In genomic region chr3:105700575-105700974, GRCh38 we compare ENCODE assay signal across 19 cellular contexts.
DNase-seq lines count a peak whose midpoint lies in the region; ATAC-seq and TF ChIP-seq lines count a peak whose summit lies in the region.
"Had no signal": no experiment of that assay in that cellular context is flagged by ENCODE, and none has a peak within 500 bp of the region (broad histone marks: within the 10 kb centered on the region; RNA-seq: fewer than 3 reads in every experiment).

No MANE protein-coding gene starts in this region.

- H3K36me3 Mint-ChIP-seq in activated CD8-positive, alpha-beta memory T cell treated with anti-CD3 and anti-CD28 coated beads, Interleukin-2, amount 10 ng/mL, durations not matched to agents 7 days and 5 days: peaks cover 63% of the 10 kb centered on the region
- peaks cover 7 to 69% of the 10 kb centered on the region in 2 donors for H3K36me3 Mint-ChIP-seq in activated naive CD4-positive, alpha-beta T cell treated with anti-CD3 and anti-CD28 coated beads, Interleukin-2, amount 50 U/mL, for 72 hours

- ATAC-seq in activated CD8-positive, alpha-beta memory T cell treated with anti-CD3 and anti-CD28 coated beads, Interleukin-2, amount 10 ng/mL, durations not matched to agents 7 days and 5 days: peak; percentile 76
- ATAC-seq in PC-3 (peak; percentile 82), HG03025 (IDR thresholded peaks at IDR 0.05; ENCODE audit: low FRiP score, unreplicated experiment) (no peak), GM21576 (IDR thresholded peaks at IDR 0.05; ENCODE audit: unreplicated experiment) (no peak)
- peak; percentile 99 to 100 for ATAC-seq in activated naive CD4-positive, alpha-beta T cell treated with anti-CD3 and anti-CD28 coated beads, Interleukin-2, amount 50 U/mL, for 72 hours
- ATAC-seq: GM12878, HepG2, psoas muscle, WTC11 had no signal

- H3K9me3 ChIP-seq in PC-3 (ENCODE audit: low read length): no peaks in the 10 kb centered on the region
- H3K9me3 ChIP-seq: esophagus muscularis mucosa, psoas muscle had no signal

- peaks cover 21% of the 10 kb centered on the region for H3K4me1 Mint-ChIP-seq in activated CD8-positive, alpha-beta memory T cell treated with anti-CD3 and anti-CD28 coated beads, Interleukin-2, amount 10 ng/mL, durations not matched to agents 7 days and 5 days

- no peak overlapping the region for H3K4me2 ChIP-seq in PC-3 (ENCODE audit: low read length)

- intact Hi-C loops in PC-3 (cut with micrococcal nuclease): no loop called here

- POLR2A ChIA-PET in PC-3 (lab: Charles Lee; ENCODE audit: unreplicated experiment): no interaction called here

- H3K27ac Mint-ChIP-seq in activated CD8-positive, alpha-beta memory T cell treated with anti-CD3 and anti-CD28 coated beads, Interleukin-2, amount 10 ng/mL, durations not matched to agents 7 days and 5 days: peak overlapping the region; percentile 65
- H3K27ac Mint-ChIP-seq in activated naive CD4-positive, alpha-beta T cell treated with anti-CD3 and anti-CD28 coated beads, Interleukin-2, amount 50 U/mL, for 72 hours: peak overlapping the region in 1 of 2 donors; percentile 69

- CTCF ChIA-PET in activated CD8-positive, alpha-beta memory T cell treated with anti-CD3 and anti-CD28 coated beads, Interleukin-2, amount 10 ng/mL, durations not matched to agents 7 days and 5 days (lab: Charles Lee): interaction anchor here (0.6 kb wide), 1 partner anchor 40 kb away, joined by 3 read pairs; no protein-coding TSS in a partner anchor
- CTCF ChIA-PET in PC-3 (lab: Charles Lee): interaction anchor here (0.7 kb wide), 1 partner anchor 145 kb away, joined by 5 read pairs; no protein-coding TSS in a partner anchor

- no peaks in the 10 kb centered on the region; the same call in 1 of the 2 replicates for H3K4me1 ChIP-seq in PC-3 (ENCODE audit: insufficient read depth, low read length)
- H3K4me1 ChIP-seq: esophagus muscularis mucosa, psoas muscle had no signal

- TF ChIP-seq CTCF in PC-3 (conservative IDR thresholded peaks at IDR 0.05; ENCODE audit: low read depth, low read length): no peak

- H3K27ac ChIP-seq in PC-3 (ENCODE audit: low read length): no peak overlapping the region
- H3K27ac ChIP-seq: C4-2B, esophagus muscularis mucosa, psoas muscle had no signal

- no peaks in the 10 kb centered on the region for H3K9me2 ChIP-seq in PC-3 (replicated peaks; ENCODE audit: low read length)

- no peak overlapping the region for H2AFZ ChIP-seq in PC-3 (ENCODE audit: low read length)

- H3K4me3 Mint-ChIP-seq in activated CD8-positive, alpha-beta memory T cell treated with anti-CD3 and anti-CD28 coated beads, Interleukin-2, amount 10 ng/mL, durations not matched to agents 7 days and 5 days: no peak overlapping the region
- H3K4me3 Mint-ChIP-seq: WTC11 had no signal

- no peak overlapping the region for H3K4me3 ChIP-seq in PC-3 (ENCODE audit: low read length)
- H3K4me3 ChIP-seq: esophagus muscularis mucosa, GM12878, psoas muscle had no signal

- 0 out of 2 replicates have a peak, but pooled peaks cover 4% of the 10 kb centered on the region for H3K36me3 ChIP-seq in PC-3 (ENCODE audit: low read depth, low read length)

- no peaks in the 10 kb centered on the region for H3K79me2 ChIP-seq in PC-3 (ENCODE audit: low read length)

- H4K20me1 ChIP-seq in PC-3 (ENCODE audit: low read length): no peaks in the 10 kb centered on the region

- no peaks in the 10 kb centered on the region for H3K9me3 Mint-ChIP-seq in activated CD8-positive, alpha-beta memory T cell treated with anti-CD3 and anti-CD28 coated beads, Interleukin-2, amount 10 ng/mL, durations not matched to agents 7 days and 5 days (ENCODE audit: low read depth)
- H3K9me3 Mint-ChIP-seq in activated naive CD4-positive, alpha-beta T cell treated with anti-CD3 and anti-CD28 coated beads, Interleukin-2, amount 50 U/mL, for 72 hours: no peaks in the 10 kb centered on the region
- H3K9me3 Mint-ChIP-seq: WTC11 had no signal

- no peak overlapping the region for H3K9ac ChIP-seq in PC-3 (ENCODE audit: low read length)

- H3F3A ChIP-seq in PC-3 (ENCODE audit: low read length, unreplicated experiment): no peaks in the 10 kb centered on the region

- H3K27me3 Mint-ChIP-seq in activated CD8-positive, alpha-beta memory T cell treated with anti-CD3 and anti-CD28 coated beads, Interleukin-2, amount 10 ng/mL, durations not matched to agents 7 days and 5 days: no peaks in the 10 kb centered on the region

- DNase-seq in activated CD8-positive, alpha-beta memory T cell treated with anti-CD3 and anti-CD28 coated beads, Interleukin-2, amount 10 ng/mL, durations not matched to agents 7 days and 5 days: no peak
- no peak for DNase-seq in activated CD8-positive, alpha-beta memory T cell treated with anti-CD3 and anti-CD28 coated beads for 24 hours
- DNase-seq in PC-3 (peak; percentile 26), RKO (ENCODE audit: low spot score) (no peak)
- no peak for DNase-seq in activated naive CD4-positive, alpha-beta T cell treated with anti-CD3 and anti-CD28 coated beads, Interleukin-2, amount 50 U/mL, for 72 hours (ENCODE audit: low spot score in 2 of 2)
- DNase-seq in stimulated activated CD4-positive, alpha-beta T cell treated with anti-CD3 and anti-CD28 coated beads, Interleukin-4, amount 100 ng/mL, for 24 hours: peak; percentile 26
- DNase-seq: ACHN; effector CD8-positive, alpha-beta T cell; NCI-H1417; NCI-H748 treated with DMSO at 0.1 percent for 48 hours; psoas muscle; SHP77 treated with DMSO at 0.1 percent for 48 hours had no signal

- no TSS peak for BruUV-seq in PC-3 (replicated peaks; lab: Mats Ljungman, UMichigan)

- no peaks in the 10 kb centered on the region for H3K27me3 ChIP-seq in PC-3 (ENCODE audit: low read length)
- H3K27me3 ChIP-seq: esophagus muscularis mucosa had no signal

Comparison
In these comparisons a context has a peak if more than half of its experiments do, and no peak if none do; other contexts are left out.
1. ATAC-seq: peak in activated CD8-positive, alpha-beta memory T cell treated with anti-CD3 and anti-CD28 coated beads, Interleukin-2, amount 10 ng/mL, durations not matched to agents 7 days and 5 days (single experiment), PC-3 (single experiment) and activated naive CD4-positive, alpha-beta T cell treated with anti-CD3 and anti-CD28 coated beads, Interleukin-2, amount 50 U/mL, for 72 hours (2 of 2); none in HG03025 (single experiment) and GM21576 (single experiment).
2. DNase-seq: peak in PC-3 (single experiment) and stimulated activated CD4-positive, alpha-beta T cell treated with anti-CD3 and anti-CD28 coated beads, Interleukin-4, amount 100 ng/mL, for 24 hours (single experiment); none in activated CD8-positive, alpha-beta memory T cell treated with anti-CD3 and anti-CD28 coated beads, Interleukin-2, amount 10 ng/mL, durations not matched to agents 7 days and 5 days (single experiment), activated CD8-positive, alpha-beta memory T cell treated with anti-CD3 and anti-CD28 coated beads for 24 hours (single experiment), activated naive CD4-positive, alpha-beta T cell treated with anti-CD3 and anti-CD28 coated beads, Interleukin-2, amount 50 U/mL, for 72 hours (0 of 2) and RKO (single experiment).